Comparison of ENCODE assay signal across 10 cellular contexts in the genomic region with DNA sequence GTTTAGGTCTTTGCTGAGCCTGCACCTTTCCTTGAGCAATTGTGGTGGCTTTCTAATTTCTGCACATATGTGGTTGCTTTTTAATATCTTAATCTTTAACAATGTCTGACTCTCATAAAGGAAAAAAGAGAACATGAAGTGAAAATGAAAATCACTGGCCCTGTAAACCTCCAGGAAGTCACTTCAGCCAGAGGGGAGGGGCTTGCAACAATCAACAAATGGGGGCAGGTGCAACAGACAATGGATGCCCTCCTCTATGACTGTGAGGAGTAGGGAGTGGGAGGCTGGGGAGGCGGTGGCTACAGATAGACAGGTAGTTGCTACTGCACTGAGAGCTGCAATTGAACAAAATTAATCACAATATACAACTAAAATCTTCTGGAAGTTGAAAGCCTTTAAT.
DNase-seq lines count a peak whose midpoint lies in the region; ATAC-seq and TF ChIP-seq lines count a peak whose summit lies in the region.
"Had no signal": no experiment of that assay in that cellular context is flagged by ENCODE, and none has a peak within 500 bp of the region (broad histone marks: within the 10 kb centered on the region; RNA-seq: fewer than 3 reads in every experiment).

No MANE protein-coding gene starts in this region.

- no peaks in the 10 kb centered on the region for H3F3A ChIP-seq in GM23338 (replicated peaks; ENCODE audit: low read depth)

- no peak overlapping the region for H3K4me2 ChIP-seq in GM23338

- no peak overlapping the region for H3K4me3 Mint-ChIP-seq in GM23338
- H3K4me3 Mint-ChIP-seq in stimulated activated memory B cell treated with anti-CD40 and anti-IgM and Interleukin-4, amounts not matched to agents 10 μg/mL and 1 μg/mL and 100 μg/mL, for 72 hours = no peak overlapping the region
- H3K4me3 Mint-ChIP-seq: type B pancreatic cell had no signal

- peak; percentile 42 for DNase-seq in NCI-H748 (lab: John Stamatoyannopoulos, UW; ENCODE audit: unreplicated experiment)
- DNase-seq in NCI-H748 treated with DMSO at 0.1 percent for 48 hours (lab: John Stamatoyannopoulos, UW) = no peak
- peak; percentile 40 for DNase-seq in GM23338 (ENCODE audit: low spot score)
- DNase-seq in NCI-H446 (lab: John Stamatoyannopoulos, UW) = no peak
- no peak for DNase-seq in activated gamma-delta T cell (lab: John Stamatoyannopoulos, UW)
- DNase-seq: NCI-H1417 had no signal

- H3K27me3 Mint-ChIP-seq in GM23338 (ENCODE audit: insufficient read depth, low read depth, poor library complexity) = no peaks in the 10 kb centered on the region
- H3K27me3 Mint-ChIP-seq in stimulated activated memory B cell treated with anti-CD40 and anti-IgM and Interleukin-4, amounts not matched to agents 10 μg/mL and 1 μg/mL and 100 μg/mL, for 72 hours = no peaks in the 10 kb centered on the region

- H3K79me2 ChIP-seq in GM23338 (replicated peaks; ENCODE audit: insufficient read depth) = no peaks in the 10 kb centered on the region

- no peaks in the 10 kb centered on the region for H3K9me3 Mint-ChIP-seq in GM23338
- no peaks in the 10 kb centered on the region for H3K9me3 Mint-ChIP-seq in stimulated activated memory B cell treated with anti-CD40 and anti-IgM and Interleukin-4, amounts not matched to agents 10 μg/mL and 1 μg/mL and 100 μg/mL, for 72 hours
- H3K9me3 Mint-ChIP-seq: type B pancreatic cell had no signal

- TF ChIP-seq CTCF in GM23338 (conservative IDR thresholded peaks at IDR 0.05; ENCODE audit: low read depth in 2 of 2) = no peak

- H3K4me1 Mint-ChIP-seq in GM23338 = no peaks in the 10 kb centered on the region; the same call in 1 of the 3 replicates
- peaks cover 18% of the 10 kb centered on the region for H3K4me1 Mint-ChIP-seq in stimulated activated memory B cell treated with anti-CD40 and anti-IgM and Interleukin-4, amounts not matched to agents 10 μg/mL and 1 μg/mL and 100 μg/mL, for 72 hours

- no peaks in the 10 kb centered on the region for H3K9me2 ChIP-seq in GM23338 (ENCODE audit: insufficient read depth)

- H3K27ac ChIP-seq in GM23338 (ENCODE audit: low read depth) = no peak overlapping the region

- no peaks in the 10 kb centered on the region for H3K27me3 ChIP-seq in GM23338 (ENCODE audit: insufficient read depth)

- no peaks in the 10 kb centered on the region for H3K36me3 Mint-ChIP-seq in GM23338 (ENCODE audit: low read depth)
- no peaks in the 10 kb centered on the region for H3K36me3 Mint-ChIP-seq in stimulated activated memory B cell treated with anti-CD40 and anti-IgM and Interleukin-4, amounts not matched to agents 10 μg/mL and 1 μg/mL and 100 μg/mL, for 72 hours
- H3K36me3 Mint-ChIP-seq: type B pancreatic cell had no signal

- no peaks in the 10 kb centered on the region for H3K36me3 ChIP-seq in GM23338 (ENCODE audit: insufficient read depth)

- H3K4me1 ChIP-seq in GM23338 (ENCODE audit: insufficient read depth) = peaks cover 9% of the 10 kb centered on the region; the same call in 1 of the 2 replicates

- peak; percentile 43; the same call in 1 of the 3 replicates for ATAC-seq in GM23338
- ATAC-seq in HG03354 (IDR thresholded peaks at IDR 0.05; ENCODE audit: poor library complexity, severe bottlenecking, unreplicated experiment) = peak; percentile 84
- no peak for ATAC-seq in stimulated activated memory B cell treated with anti-CD40 and anti-IgM and Interleukin-4, amounts not matched to agents 10 μg/mL and 1 μg/mL and 100 μg/mL, for 72 hours
- ATAC-seq in HG02840 (IDR thresholded peaks at IDR 0.05; ENCODE audit: low FRiP score, unreplicated experiment) = no peak

- no peak overlapping the region for H3K27ac Mint-ChIP-seq in GM23338
- peak overlapping the region; percentile 58 for H3K27ac Mint-ChIP-seq in stimulated activated memory B cell treated with anti-CD40 and anti-IgM and Interleukin-4, amounts not matched to agents 10 μg/mL and 1 μg/mL and 100 μg/mL, for 72 hours
- H3K27ac Mint-ChIP-seq: type B pancreatic cell had no signal

- no peak overlapping the region for H3K4me3 ChIP-seq in GM23338

- no peak overlapping the region for H2AFZ ChIP-seq in GM23338

- H4K20me1 ChIP-seq in GM23338 (replicated peaks; ENCODE audit: insufficient read depth) = no peaks in the 10 kb centered on the region

TF ChIP-seq in GM23338, 12 proteins besides CTCF, POLR2A, EP300 and RAD21 (continues in another document):
- TF ChIP-seq, protein P1, sequence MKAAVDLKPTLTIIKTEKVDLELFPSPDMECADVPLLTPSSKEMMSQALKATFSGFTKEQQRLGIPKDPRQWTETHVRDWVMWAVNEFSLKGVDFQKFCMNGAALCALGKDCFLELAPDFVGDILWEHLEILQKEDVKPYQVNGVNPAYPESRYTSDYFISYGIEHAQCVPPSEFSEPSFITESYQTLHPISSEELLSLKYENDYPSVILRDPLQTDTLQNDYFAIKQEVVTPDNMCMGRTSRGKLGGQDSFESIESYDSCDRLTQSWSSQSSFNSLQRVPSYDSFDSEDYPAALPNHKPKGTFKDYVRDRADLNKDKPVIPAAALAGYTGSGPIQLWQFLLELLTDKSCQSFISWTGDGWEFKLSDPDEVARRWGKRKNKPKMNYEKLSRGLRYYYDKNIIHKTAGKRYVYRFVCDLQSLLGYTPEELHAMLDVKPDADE (IDR thresholded peaks at IDR 0.05) = no peak
- TF ChIP-seq ZNF114 (CRISPR knock-in tag; IDR thresholded peaks at IDR 0.05) (no peak), JUNB (IDR thresholded peaks at IDR 0.05; ENCODE audit: unreplicated experiment) (no peak), CREB1 (CRISPR knock-in tag; IDR thresholded peaks at IDR 0.05; ENCODE audit: low read depth) (no peak), STAT1 (IDR thresholded peaks at IDR 0.05; ENCODE audit: unreplicated experiment) (no peak), EZH2phosphoT487 (IDR thresholded peaks at IDR 0.05; ENCODE audit: unreplicated experiment) (no peak), POLR2AphosphoS5 (IDR thresholded peaks at IDR 0.05; ENCODE audit: low read depth) (no peak), ZNF331 (CRISPR knock-in tag; IDR thresholded peaks at IDR 0.05; ENCODE audit: low read depth) (no peak), ZNF462 (CRISPR knock-in tag; IDR thresholded peaks at IDR 0.05) (no peak)

Comparison
In these comparisons a context has a peak if more than half of its experiments do, and no peak if none do; other contexts are left out.
1. DNase-seq: peak in NCI-H748 (single experiment) and GM23338 (single experiment); none in NCI-H748 treated with DMSO at 0.1 percent for 48 hours (single experiment), NCI-H446 (0 of 2) and activated gamma-delta T cell (single experiment).
2. ATAC-seq: peak in GM23338 (single experiment) and HG03354 (single experiment); none in stimulated activated memory B cell treated with anti-CD40 and anti-IgM and Interleukin-4, amounts not matched to agents 10 μg/mL and 1 μg/mL and 100 μg/mL, for 72 hours (single experiment) and HG02840 (single experiment).